Comparison of ENCODE assay signal across 12 cellular contexts in genomic region chr6:32108727-32109113, GRCh38. TPM values are rescaled to one million over a fixed set of nuclear protein-coding genes. Genes with fewer than 3 reads are reported as not detected.
DNase-seq lines count a peak whose midpoint lies in the region; ATAC-seq and TF ChIP-seq lines count a peak whose summit lies in the region.
"Had no signal": no experiment of that assay in that cellular context is flagged by ENCODE, and none has a peak within 500 bp of the region (broad histone marks: within the 10 kb centered on the region; RNA-seq: fewer than 3 reads in every experiment).

No MANE protein-coding gene starts in this region.

- DNase-seq in CD4-positive, alpha-beta T cell, result no peak
- DNase-seq in adrenal gland, result no peak
- DNase-seq in SKM-1 (lab: John Stamatoyannopoulos, UW; ENCODE audit: unreplicated experiment), result no peak
- DNase-seq: activated CD4-positive, alpha-beta T cell treated with anti-CD3 and anti-CD28 coated beads for 4 hours; activated naive CD8-positive, alpha-beta T cell treated with anti-CD3 and anti-CD28 coated beads, Interleukin-2, amount 10 ng/mL, durations not matched to agents 7 days and 5 days; NCI-H187 had no signal

- peaks cover 5% of the 10 kb centered on the region for H3K27me3 ChIP-seq in CD4-positive, alpha-beta T cell (ENCODE audit: control insufficient read depth, insufficient read depth, low read length)
- H3K27me3 ChIP-seq in adrenal gland, result no peaks in the 10 kb centered on the region
- peaks cover 41% of the 10 kb centered on the region for H3K27me3 ChIP-seq in iPS-20b (ENCODE audit: insufficient read depth, low read length)
- H3K27me3 ChIP-seq in rectal smooth muscle tissue (ENCODE audit: control insufficient read depth, insufficient read depth, low read length), result no peaks in the 10 kb centered on the region

- H3K4me1 Mint-ChIP-seq in CD4-positive, alpha-beta T cell (ENCODE audit: low read depth), result peaks cover 24% of the 10 kb centered on the region

- POLR2A ChIA-PET in CD4-positive, alpha-beta T cell (lab: Charles Lee), result no interaction called here

- H3K9me3 ChIP-seq in CD4-positive, alpha-beta T cell (ENCODE audit: control insufficient read depth, low read length), result no peaks in the 10 kb centered on the region
- H3K9me3 ChIP-seq in adrenal gland (replicated peaks in 1 of 3) (no peaks in the 10 kb centered on the region), iPS-20b (ENCODE audit: insufficient read depth, low read depth, low read length) (no peaks in the 10 kb centered on the region)

- no peak for TF ChIP-seq CTCF in CD4-positive, alpha-beta T cell (IDR thresholded peaks at IDR 0.05)
- no peak for TF ChIP-seq CTCF in adrenal gland (IDR thresholded peaks at IDR 0.05)

- H3K4me1 ChIP-seq in adrenal gland (replicated peaks in 1 of 2) (peaks cover 10 to 15% of the 10 kb centered on the region in 2 donors), iPS-20b (ENCODE audit: insufficient read depth, low read length) (peaks cover 8% of the 10 kb centered on the region; the same call in 1 of the 2 replicates), rectal smooth muscle tissue (ENCODE audit: control insufficient read depth, insufficient read depth, low read length) (peaks cover 34% of the 10 kb centered on the region)

- H3K9me3 Mint-ChIP-seq in CD4-positive, alpha-beta T cell, result no peaks in the 10 kb centered on the region
- H3K9me3 Mint-ChIP-seq: activated naive CD8-positive, alpha-beta T cell treated with anti-CD3 and anti-CD28 coated beads, Interleukin-2, amount 10 ng/mL, durations not matched to agents 7 days and 5 days had no signal

- intact Hi-C loops in CD4-positive, alpha-beta T cell (cut with DNase I, micrococcal nuclease), result no loop called here
- intact Hi-C loops in adrenal gland (cut with DNase I), result no loop called here

- CTCF ChIA-PET in CD4-positive, alpha-beta T cell (lab: Charles Lee), result no interaction called here

- no peak overlapping the region for H3K4me3 Mint-ChIP-seq in CD4-positive, alpha-beta T cell
- H3K4me3 Mint-ChIP-seq: activated naive CD8-positive, alpha-beta T cell treated with anti-CD3 and anti-CD28 coated beads, Interleukin-2, amount 10 ng/mL, durations not matched to agents 7 days and 5 days had no signal

- no peak for ATAC-seq in CD4-positive, alpha-beta T cell (ENCODE audit: poor library complexity)
- ATAC-seq in HG02973 (IDR thresholded peaks at IDR 0.05; ENCODE audit: unreplicated experiment) (no peak), GM21717 (IDR thresholded peaks at IDR 0.05; ENCODE audit: unreplicated experiment) (no peak), GM21529 (IDR thresholded peaks at IDR 0.05; ENCODE audit: unreplicated experiment) (no peak)

- H3K36me3 ChIP-seq in adrenal gland (replicated peaks in 1 of 2) (no peaks in the 10 kb centered on the region), iPS-20b (ENCODE audit: insufficient read depth, low read depth, low read length) (no peaks in the 10 kb centered on the region), rectal smooth muscle tissue (ENCODE audit: control insufficient read depth, insufficient read depth, low read length) (no peaks in the 10 kb centered on the region)

- H3K27me3 Mint-ChIP-seq in CD4-positive, alpha-beta T cell, result peaks cover 20% of the 10 kb centered on the region

- no peak overlapping the region for H3K9ac ChIP-seq in iPS-20b (ENCODE audit: low read depth, low read length)
- peak overlapping the region; percentile 38 for H3K9ac ChIP-seq in rectal smooth muscle tissue (ENCODE audit: low read length)

- 35 to 46% (median 42%) methylated on average over 6 of the region's 6 CpGs for WGBS in adrenal gland, 4 donors

- peaks cover 19% of the 10 kb centered on the region for H3K36me3 Mint-ChIP-seq in CD4-positive, alpha-beta T cell (ENCODE audit: low read depth)

- no peak overlapping the region for H3K27ac ChIP-seq in CD4-positive, alpha-beta T cell (ENCODE audit: low read depth, low read length)
- peak overlapping the region in 3 of 5 donors; percentile 17 to 90 (median 64) for H3K27ac ChIP-seq in adrenal gland
- no peak overlapping the region for H3K27ac ChIP-seq in iPS-20b (ENCODE audit: low read length)
- H3K27ac ChIP-seq in rectal smooth muscle tissue (ENCODE audit: low read depth, low read length), result peak overlapping the region; percentile 71
- H3K27ac ChIP-seq: C4-2B had no signal

- H3K4me3 ChIP-seq in adrenal gland (peak overlapping the region in 1 of 4 donors; percentile 44), iPS-20b (ENCODE audit: low read length) (peak overlapping the region; percentile 23; the same call in 1 of the 2 replicates), rectal smooth muscle tissue (ENCODE audit: low read length) (peak overlapping the region; percentile 63)

- peak overlapping the region; percentile 33 for H3K27ac Mint-ChIP-seq in CD4-positive, alpha-beta T cell
- H3K27ac Mint-ChIP-seq: activated naive CD8-positive, alpha-beta T cell treated with anti-CD3 and anti-CD28 coated beads, Interleukin-2, amount 10 ng/mL, durations not matched to agents 7 days and 5 days had no signal

- no peak for TF ChIP-seq POLR2A in adrenal gland (IDR thresholded peaks at IDR 0.05)

RNA-seq across cellular contexts. Expression of gene TNXB, which starts 0.4 kb away (rescaled TPM):
- 1 to 10 TPM; 8.3 to 9.0 TPM for total RNA-seq in CD4-positive, alpha-beta T cell
- 100 to 1,000 TPM; 105 to 403 (median 213) TPM for total RNA-seq in adrenal gland
- 100 to 1,000 TPM in 2 of 3 donors, 10 to 100 TPM in 1; 19.6 to 506 (median 248) TPM for polyA plus RNA-seq in adrenal gland

RNA-seq across cellular contexts. Expression of gene ATF6B, which starts 19.3 kb away (rescaled TPM):
- 10 to 100 TPM; 72.2 to 75.6 TPM for total RNA-seq in CD4-positive, alpha-beta T cell
- total RNA-seq in adrenal gland, result 100 to 1,000 TPM in 2 of 8 donors, 10 to 100 TPM in 6; 22.3 to 109 (median 40.8) TPM
- 100 to 1,000 TPM in 1 of 3 donors, 10 to 100 TPM in 2; 42.3 to 136 (median 67.3) TPM for polyA plus RNA-seq in adrenal gland

RNA-seq across cellular contexts. Expression of gene FKBPL, which starts 21.4 kb away (rescaled TPM):
- total RNA-seq in CD4-positive, alpha-beta T cell, result under 1 TPM; 0.66 to 0.73 TPM
- 1 to 10 TPM; 1.6 to 8.0 (median 5.8) TPM for total RNA-seq in adrenal gland
- polyA plus RNA-seq in adrenal gland, result 1 to 10 TPM; 4.9 to 6.1 (median 6.0) TPM

RNA-seq across cellular contexts. Expression of gene PRRT1, which starts 43.0 kb away (rescaled TPM):
- total RNA-seq in CD4-positive, alpha-beta T cell, result 1 to 10 TPM; 2.6 to 3.2 TPM
- 1 to 10 TPM in 6 of 8 donors, under 1 TPM in 1, not detected in 1; 0.66 to 4.8 (median 2.0) TPM for total RNA-seq in adrenal gland
- 10 to 100 TPM in 2 of 3 donors, 1 to 10 TPM in 1; 1.6 to 26.0 (median 14.7) TPM for polyA plus RNA-seq in adrenal gland

RNA-seq across cellular contexts. Expression of gene PPT2, which starts 45.2 kb away (rescaled TPM):
- 1 to 10 TPM; 8.7 to 8.9 TPM for total RNA-seq in CD4-positive, alpha-beta T cell
- 10 to 100 TPM; 10.4 to 33.6 (median 27.0) TPM for total RNA-seq in adrenal gland
- 10 to 100 TPM; 15.8 to 19.9 (median 16.5) TPM for polyA plus RNA-seq in adrenal gland

Comparison
In these comparisons a context has a peak if more than half of its experiments do, and no peak if none do; other contexts are left out.
1. H3K27ac ChIP-seq: peak in adrenal gland (3 of 5) and rectal smooth muscle tissue (single experiment); none in CD4-positive, alpha-beta T cell (single experiment) and iPS-20b (single experiment).
2. RNA of gene TNXB, which starts 0.4 kb away (total RNA-seq): 105 to 403 TPM in adrenal gland; 8.3 to 9.0 TPM in CD4-positive, alpha-beta T cell; every median in the first group is over 10 times any median in the second.